8 cellular contexts compared by ENCODE assay signal in the genomic region with DNA sequence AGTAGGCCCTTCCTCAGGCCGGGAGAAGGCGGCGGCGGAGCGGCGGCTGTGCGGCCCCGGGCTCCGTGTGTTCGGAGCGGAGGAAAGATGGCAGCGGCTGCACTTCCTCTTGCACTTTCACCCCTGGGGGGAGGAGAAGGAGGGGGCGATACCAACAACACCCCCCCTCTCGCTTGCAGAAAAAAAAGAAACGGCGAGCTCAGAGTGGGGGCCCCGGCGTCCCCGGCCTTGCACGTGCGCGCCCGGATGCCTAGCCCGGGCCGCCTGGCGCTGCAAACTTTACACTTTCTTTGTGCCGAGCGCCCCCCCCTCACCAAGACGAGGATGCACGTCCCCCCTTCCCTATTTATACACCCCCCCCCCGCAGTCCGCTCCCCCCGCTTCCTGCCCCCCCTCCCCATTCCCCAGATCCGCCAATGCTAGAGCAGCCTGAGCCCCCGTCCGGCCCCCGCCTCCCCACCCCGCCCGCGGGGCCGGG. TPM values are rescaled to one million over a fixed set of nuclear protein-coding genes. Genes with fewer than 3 reads are reported as not detected.
DNase-seq lines count a peak whose midpoint lies in the region; ATAC-seq and TF ChIP-seq lines count a peak whose summit lies in the region.

A gene with protein sequence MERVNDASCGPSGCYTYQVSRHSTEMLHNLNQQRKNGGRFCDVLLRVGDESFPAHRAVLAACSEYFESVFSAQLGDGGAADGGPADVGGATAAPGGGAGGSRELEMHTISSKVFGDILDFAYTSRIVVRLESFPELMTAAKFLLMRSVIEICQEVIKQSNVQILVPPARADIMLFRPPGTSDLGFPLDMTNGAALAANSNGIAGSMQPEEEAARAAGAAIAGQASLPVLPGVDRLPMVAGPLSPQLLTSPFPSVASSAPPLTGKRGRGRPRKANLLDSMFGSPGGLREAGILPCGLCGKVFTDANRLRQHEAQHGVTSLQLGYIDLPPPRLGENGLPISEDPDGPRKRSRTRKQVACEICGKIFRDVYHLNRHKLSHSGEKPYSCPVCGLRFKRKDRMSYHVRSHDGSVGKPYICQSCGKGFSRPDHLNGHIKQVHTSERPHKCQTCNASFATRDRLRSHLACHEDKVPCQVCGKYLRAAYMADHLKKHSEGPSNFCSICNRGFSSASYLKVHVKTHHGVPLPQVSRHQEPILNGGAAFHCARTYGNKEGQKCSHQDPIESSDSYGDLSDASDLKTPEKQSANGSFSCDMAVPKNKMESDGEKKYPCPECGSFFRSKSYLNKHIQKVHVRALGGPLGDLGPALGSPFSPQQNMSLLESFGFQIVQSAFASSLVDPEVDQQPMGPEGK (minus strand): TSS at position 92 of the 478 bp plus-strand sequence. CDS start 744 bp downstream, outside the sequence.

- H3K27ac ChIP-seq in coronary artery (peak within 1 kb of the TSS; percentile 73 to 97), left lung (peak within 1 kb of the TSS; percentile 89 to 90)

- DNase-seq in GM10248 (ENCODE audit: extremely low spot score) (peak; percentile 88), NCI-H2227 treated with DMSO at 0.1 percent for 48 hours (lab: John Stamatoyannopoulos, UW) (peak; percentile 77), activated B cell treated with CpG ODN at 0.5 μM for 24 hours (no peak), coronary artery (ENCODE audit: low spot score) (no peak), left lung (peak in 1 of 2 donors; percentile 73)
- DNase-seq in stimulated activated CD4-positive, alpha-beta T cell treated with anti-CD3 and anti-CD28 coated beads, Interleukin-2, amount 100 ng/mL, for 48 hours, result peak; percentile 54

- H3K27me3 Mint-ChIP-seq in activated B cell treated with CpG ODN at 0.5 μM for 24 hours, result no peaks in the 10 kb centered on the region

- H3K9me3 ChIP-seq in left lung, result no peaks in the 10 kb centered on the region

- POLR2A ChIA-PET in GM10248 (lab: Yijun Ruan, JAX), result interaction anchor here (0.6 to 0.9 kb wide), 4 partner anchors 9 to 291 kb away, joined by 3 read pairs; no protein-coding TSS in a partner anchor
- POLR2A ChIA-PET in activated B cell treated with CpG ODN at 0.5 μM for 24 hours (lab: Charles Lee), result interaction anchor here (0.5 to 2.8 kb wide), 27 partner anchors 8 to 922 kb away, joined by 3 to 68 read pairs (median 4); a partner anchor contains a TSS

- peaks cover 0 to 14% of the 10 kb centered on the region in 2 donors for H3K36me3 ChIP-seq in left lung

- H3K4me3 ChIP-seq in coronary artery (peak within 1 kb of the TSS; percentile 95), left lung (peak within 1 kb of the TSS; percentile 55 to 73)

- H3K36me3 Mint-ChIP-seq in activated B cell treated with CpG ODN at 0.5 μM for 24 hours (ENCODE audit: low read depth), result peaks cover 32% of the 10 kb centered on the region

- H3K9me3 Mint-ChIP-seq in activated B cell treated with CpG ODN at 0.5 μM for 24 hours, result no peaks in the 10 kb centered on the region

- CTCF ChIA-PET in GM10248 (lab: Yijun Ruan, JAX) (interaction anchor here (0.7 to 1.2 kb wide), 8 partner anchors 9 to 320 kb away, joined by 3 to 4 read pairs (median 4); a partner anchor contains a TSS), activated B cell treated with CpG ODN at 0.5 μM for 24 hours (lab: Charles Lee) (interaction anchor here (0.7 to 1.2 kb wide), 2 partner anchors 54 to 63 kb away, joined by 3 read pairs; a partner anchor contains a TSS)

- intact Hi-C loops in activated B cell treated with CpG ODN at 0.5 μM for 24 hours (cut with micrococcal nuclease), result loop anchor here (1.0 to 10.0 kb wide), 4 partner anchors 284 to 1741 kb away; a partner anchor contains a TSS
- intact Hi-C loops in left lung (cut with DNase I), result loop anchor here in 1 of 2 donors (10.0 kb wide), 1 partner anchor 49 kb away; a partner anchor contains a TSS

- TF ChIP-seq CTCF in GM10248 (IDR thresholded peaks at IDR 0.05; ENCODE audit: control extremely low read depth, extremely low read depth, low read depth, missing control alignments) (no peak), activated B cell treated with CpG ODN at 0.5 μM for 24 hours (IDR thresholded peaks at IDR 0.05) (no peak), coronary artery (IDR thresholded peaks at IDR 0.05) (no peak), left lung (IDR thresholded peaks at IDR 0.05) (no peak)

- peaks cover 46% of the 10 kb centered on the region for H3K4me1 Mint-ChIP-seq in activated B cell treated with CpG ODN at 0.5 μM for 24 hours

- peak within 1 kb of the TSS; percentile 85 for H3K4me3 Mint-ChIP-seq in activated B cell treated with CpG ODN at 0.5 μM for 24 hours

- H3K27me3 ChIP-seq in left lung, result no peaks in the 10 kb centered on the region

- peaks cover 30 to 52% of the 10 kb centered on the region in 2 donors for H3K4me1 ChIP-seq in left lung

- ATAC-seq in HG02763 (IDR thresholded peaks at IDR 0.05; ENCODE audit: unreplicated experiment) (peak; percentile 27), activated B cell treated with CpG ODN at 0.5 μM for 24 hours (ENCODE audit: low read depth) (peak; percentile 52), left lung (peak; percentile 11), GM19455 (IDR thresholded peaks at IDR 0.05; ENCODE audit: unreplicated experiment) (no peak)

- peak within 1 kb of the TSS; percentile 83 for H3K27ac Mint-ChIP-seq in activated B cell treated with CpG ODN at 0.5 μM for 24 hours

RNA-seq across cellular contexts. Expression of the gene that starts here (rescaled TPM):
- total RNA-seq in activated B cell treated with CpG ODN at 0.5 μM for 24 hours (35.4 and 37.4 TPM in 2 replicates), left lung (10 to 100 TPM; 19.9 to 23.4 TPM)

Comparison
In these comparisons a context has a peak if more than half of its experiments do, and no peak if none do; other contexts are left out.
1. DNase-seq: peak in GM10248 (single experiment), NCI-H2227 treated with DMSO at 0.1 percent for 48 hours (single experiment) and stimulated activated CD4-positive, alpha-beta T cell treated with anti-CD3 and anti-CD28 coated beads, Interleukin-2, amount 100 ng/mL, for 48 hours (2 of 2); none in activated B cell treated with CpG ODN at 0.5 μM for 24 hours (single experiment) and coronary artery (single experiment).